16 cellular contexts compared by ENCODE assay signal in genomic region chr16:1159325-1159972, GRCh38. TPM values are rescaled to one million over a fixed set of nuclear protein-coding genes. Genes with fewer than 3 reads are reported as not detected.
A peak's percentile ranks its signal among the peaks of the same experiment; 100 is the strongest.
DNase-seq lines count a peak whose midpoint lies in the region; ATAC-seq and TF ChIP-seq lines count a peak whose summit lies in the region.
"Had no signal": no experiment of that assay in that cellular context is flagged by ENCODE, and none has a peak within 500 bp of the region (broad histone marks: within the 10 kb centered on the region; RNA-seq: fewer than 3 reads in every experiment).

No MANE protein-coding gene starts in this region.

- peak overlapping the region; percentile 81 for H3K4me2 ChIP-seq in BLaER1
- H3K4me2 ChIP-seq: neural progenitor cell had no signal

- peaks cover 22% of the 10 kb centered on the region for H3K27me3 Mint-ChIP-seq in activated T-cell treated with anti-CD3 and anti-CD28 coated beads, Interleukin-2, amount 50 U/mL, for 4 hours (ENCODE audit: low read depth)

- no peaks in the 10 kb centered on the region for H3K9me3 Mint-ChIP-seq in activated T-cell treated with anti-CD3 and anti-CD28 coated beads, Interleukin-2, amount 50 U/mL, for 4 hours
- H3K9me3 Mint-ChIP-seq: activated naive CD8-positive, alpha-beta T cell treated with anti-CD3 and anti-CD28 coated beads, Interleukin-2, amount 50 U/mL, for 24 hours; neural progenitor cell; T-helper 1 cell treated with Interleukin-12 subunit alpha and Interleukin-12 subunit beta and Interleukin-4 antibody, amounts not matched to agents 30 μg/mL and 1 μg/mL, for 36 hours had no signal

- no peak for TF ChIP-seq CTCF in HEK293 (tag by site-specific recombination; IDR thresholded peaks at IDR 0.05)
- no peak for TF ChIP-seq CTCF in esophagus squamous epithelium (IDR thresholded peaks at IDR 0.05)
- TF ChIP-seq CTCF in psoas muscle (IDR thresholded peaks at IDR 0.05) = no peak

- peaks cover 1% of the 10 kb centered on the region for H3K4me1 Mint-ChIP-seq in activated T-cell treated with anti-CD3 and anti-CD28 coated beads, Interleukin-2, amount 50 U/mL, for 4 hours (ENCODE audit: low read depth)
- H3K4me1 Mint-ChIP-seq: activated CD4-positive, alpha-beta T cell treated with anti-CD3 and anti-CD28 coated beads for 36 hours; activated naive CD8-positive, alpha-beta T cell treated with anti-CD3 and anti-CD28 coated beads, Interleukin-2, amount 50 U/mL, for 24 hours had no signal

- no peak overlapping the region for H3K9ac ChIP-seq in BLaER1
- H3K9ac ChIP-seq: neural progenitor cell had no signal

- peak overlapping the region; percentile 6; the same call in 1 of the 2 replicates for H3K27ac ChIP-seq in BLaER1
- H3K27ac ChIP-seq in HEK293 (ENCODE audit: extremely low read depth, low read depth, low read length) = no peak overlapping the region
- H3K27ac ChIP-seq in esophagus squamous epithelium = peak overlapping the region; percentile 59 to 88 (median 82)
- H3K27ac ChIP-seq in psoas muscle = no peak overlapping the region
- H3K27ac ChIP-seq: neural progenitor cell had no signal

- H3K36me3 ChIP-seq in BLaER1 = peaks cover 12% of the 10 kb centered on the region; the same call in 1 of the 2 replicates
- no peaks in the 10 kb centered on the region for H3K36me3 ChIP-seq in HEK293 (ENCODE audit: control insufficient read depth in 2 of 2, insufficient read depth in 1 of 2, low read length in 2 of 2)
- no peaks in the 10 kb centered on the region for H3K36me3 ChIP-seq in esophagus squamous epithelium
- H3K36me3 ChIP-seq in psoas muscle (ENCODE audit: insufficient read depth in 1 of 2, low read depth in 1 of 2) = no peaks in the 10 kb centered on the region
- H3K36me3 ChIP-seq: neural progenitor cell, Peyer's patch had no signal

- WGBS in esophagus squamous epithelium, 2 donors = 46 to 71% methylated on average over 10 to 12 of the region's 28 CpGs
- 21 to 42% (median 29%) methylated on average over 22 to 28 of the region's 28 CpGs for WGBS in psoas muscle, 3 donors

- intact Hi-C loops in esophagus squamous epithelium (cut with DNase I) = no loop called here
- intact Hi-C loops in psoas muscle (cut with DNase I) = no loop called here

- peaks cover 80% of the 10 kb centered on the region for H3K4me1 ChIP-seq in BLaER1
- no peaks in the 10 kb centered on the region for H3K4me1 ChIP-seq in HEK293 (ENCODE audit: control insufficient read depth, insufficient read depth, low read length)
- peaks cover 16 to 70% (median 23%) of the 10 kb centered on the region in 3 donors for H3K4me1 ChIP-seq in esophagus squamous epithelium
- peaks cover 11% of the 10 kb centered on the region for H3K4me1 ChIP-seq in psoas muscle

- no peak for TF ChIP-seq POLR2A in esophagus squamous epithelium (IDR thresholded peaks at IDR 0.05)

- ATAC-seq in psoas muscle (peak in 1 of 4 donors; percentile 8), HG03025 (IDR thresholded peaks at IDR 0.05; ENCODE audit: low FRiP score, unreplicated experiment) (no peak)
- ATAC-seq in activated T-cell treated with anti-CD3 and anti-CD28 coated beads, Interleukin-2, amount 50 U/mL, for 4 hours = no peak
- ATAC-seq: activated CD4-positive, alpha-beta T cell treated with anti-CD3 and anti-CD28 coated beads for 36 hours; activated naive CD8-positive, alpha-beta T cell treated with anti-CD3 and anti-CD28 coated beads, Interleukin-2, amount 50 U/mL, for 24 hours; GM12878 had no signal

- POLR2A ChIA-PET in HEK293 (lab: Yijun Ruan, JAX) = interaction anchor here (0.5 kb wide), 1 partner anchor 22 kb away, joined by 4 read pairs; no protein-coding TSS in a partner anchor

- no peaks in the 10 kb centered on the region for H3K36me3 Mint-ChIP-seq in activated T-cell treated with anti-CD3 and anti-CD28 coated beads, Interleukin-2, amount 50 U/mL, for 4 hours (ENCODE audit: insufficient read depth)
- H3K36me3 Mint-ChIP-seq: neural progenitor cell had no signal

- H3K4me3 ChIP-seq in BLaER1 (no peak overlapping the region), HEK293 (ENCODE audit: low read depth, low read length) (no peak overlapping the region), esophagus squamous epithelium (peak overlapping the region in 1 of 4 donors; percentile 31), psoas muscle (peak overlapping the region; percentile 1)
- H3K4me3 ChIP-seq: GM12878, neural progenitor cell, Peyer's patch had no signal

- CTCF ChIA-PET in HEK293 (lab: Yijun Ruan, JAX) = no interaction called here

- no peak overlapping the region for H3K4me3 Mint-ChIP-seq in activated T-cell treated with anti-CD3 and anti-CD28 coated beads, Interleukin-2, amount 50 U/mL, for 4 hours
- H3K4me3 Mint-ChIP-seq: activated CD4-positive, alpha-beta T cell treated with anti-CD3 and anti-CD28 coated beads for 36 hours; activated naive CD8-positive, alpha-beta T cell treated with anti-CD3 and anti-CD28 coated beads, Interleukin-2, amount 50 U/mL, for 24 hours; B cell; neural progenitor cell; T-helper 1 cell treated with Interleukin-12 subunit alpha and Interleukin-12 subunit beta and Interleukin-4 antibody, amounts not matched to agents 30 μg/mL and 1 μg/mL, for 36 hours had no signal

- DNase-seq in esophagus squamous epithelium (lab: John Stamatoyannopoulos, UW) (no peak), psoas muscle (no peak), OCI-M2 (lab: John Stamatoyannopoulos, UW; ENCODE audit: unreplicated experiment) (no peak), COR-L47 (lab: John Stamatoyannopoulos, UW) (no peak)
- DNase-seq in activated T-cell treated with anti-CD3 and anti-CD28 coated beads, Interleukin-2, amount 50 U/mL, for 4 hours = no peak
- DNase-seq: activated CD4-positive, alpha-beta T cell treated with anti-CD3 and anti-CD28 coated beads for 36 hours; activated naive CD8-positive, alpha-beta T cell treated with anti-CD3 and anti-CD28 coated beads, Interleukin-2, amount 50 U/mL, for 24 hours; NCI-H2227 treated with DMSO at 0.1 percent for 48 hours; Peyer's patch had no signal

- H4K20me1 ChIP-seq in BLaER1 = peaks cover 100% of the 10 kb centered on the region

- H3K27me3 ChIP-seq in BLaER1 (peaks cover 40% of the 10 kb centered on the region), esophagus squamous epithelium (peaks cover 7 to 96% (median 14%) of the 10 kb centered on the region in 4 donors), psoas muscle (ENCODE audit: insufficient read depth in 3 of 3, low read length in 2 of 3) (peaks cover 0 to 87% (median 17%) of the 10 kb centered on the region in 3 donors)

- H3K9me3 ChIP-seq in BLaER1 (no peaks in the 10 kb centered on the region), HEK293 (ENCODE audit: control insufficient read depth, insufficient read depth, low read depth, low read length) (no peaks in the 10 kb centered on the region), esophagus squamous epithelium (no peaks in the 10 kb centered on the region), psoas muscle (no peaks in the 10 kb centered on the region)
- H3K9me3 ChIP-seq: Peyer's patch had no signal

TF ChIP-seq in HEK293, 187 proteins besides CTCF, POLR2A, EP300 and RAD21:
- TF ChIP-seq, protein P1, sequence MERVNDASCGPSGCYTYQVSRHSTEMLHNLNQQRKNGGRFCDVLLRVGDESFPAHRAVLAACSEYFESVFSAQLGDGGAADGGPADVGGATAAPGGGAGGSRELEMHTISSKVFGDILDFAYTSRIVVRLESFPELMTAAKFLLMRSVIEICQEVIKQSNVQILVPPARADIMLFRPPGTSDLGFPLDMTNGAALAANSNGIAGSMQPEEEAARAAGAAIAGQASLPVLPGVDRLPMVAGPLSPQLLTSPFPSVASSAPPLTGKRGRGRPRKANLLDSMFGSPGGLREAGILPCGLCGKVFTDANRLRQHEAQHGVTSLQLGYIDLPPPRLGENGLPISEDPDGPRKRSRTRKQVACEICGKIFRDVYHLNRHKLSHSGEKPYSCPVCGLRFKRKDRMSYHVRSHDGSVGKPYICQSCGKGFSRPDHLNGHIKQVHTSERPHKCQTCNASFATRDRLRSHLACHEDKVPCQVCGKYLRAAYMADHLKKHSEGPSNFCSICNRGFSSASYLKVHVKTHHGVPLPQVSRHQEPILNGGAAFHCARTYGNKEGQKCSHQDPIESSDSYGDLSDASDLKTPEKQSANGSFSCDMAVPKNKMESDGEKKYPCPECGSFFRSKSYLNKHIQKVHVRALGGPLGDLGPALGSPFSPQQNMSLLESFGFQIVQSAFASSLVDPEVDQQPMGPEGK (tag by site-specific recombination; IDR thresholded peaks at IDR 0.05) = 0 out of 2 replicates have a peak, but pooled peaks have one; percentile 27
- peak; percentile 46; the same call in 1 of the 2 replicates for TF ChIP-seq EGR2 (tag by site-specific recombination; IDR thresholded peaks at IDR 0.05; ENCODE audit: low read depth)
- no peak for TF ChIP-seq ZNF785 (tag by site-specific recombination; IDR thresholded peaks at IDR 0.05)
- TF ChIP-seq GLIS1 (tag by site-specific recombination; IDR thresholded peaks at IDR 0.05) = 0 out of 2 replicates have a peak, but pooled peaks have one; percentile 16
- TF ChIP-seq ZBTB8A (tag by site-specific recombination; IDR thresholded peaks at IDR 0.05) = peak; percentile 7; the same call in 1 of the 2 replicates
- TF ChIP-seq ZBTB20 (tag by site-specific recombination; IDR thresholded peaks at IDR 0.05) = peak; percentile 87
- no peak for TF ChIP-seq ZNF112 (tag by site-specific recombination; IDR thresholded peaks at IDR 0.05)
- peak; percentile 70 for TF ChIP-seq ZIC2 (tag by site-specific recombination; IDR thresholded peaks at IDR 0.05)
- peak; percentile 41; the same call in 1 of the 2 replicates for TF ChIP-seq ZNF24 (tag by site-specific recombination; IDR thresholded peaks at IDR 0.05)
- peak; percentile 26; the same call in 1 of the 2 replicates for TF ChIP-seq ZNF341 (tag by site-specific recombination; IDR thresholded peaks at IDR 0.05; ENCODE audit: low read depth)
- 0 out of 2 replicates have a peak, but pooled peaks have one; percentile 29 for TF ChIP-seq GLIS2 (tag by site-specific recombination; IDR thresholded peaks at IDR 0.05)
TF ChIP-seq in HEK293: peak in this region for 9.

RNA-seq across cellular contexts. Expression of gene CACNA1H, which starts 6.5 kb away (rescaled TPM):
- 10 to 100 TPM in 1 of 4 donors, 1 to 10 TPM in 3; 1.7 to 14.7 (median 5.6) TPM for total RNA-seq in esophagus squamous epithelium
- 1 to 10 TPM; 2.0 to 5.9 (median 3.0) TPM for total RNA-seq in psoas muscle
- 1 to 10 TPM; 1.8 to 2.3 (median 2.0) TPM for polyA plus RNA-seq in psoas muscle
- total RNA-seq in activated T-cell treated with anti-CD3 and anti-CD28 coated beads, Interleukin-2, amount 50 U/mL, for 4 hours = under 1 TPM; 0.34 to 0.51 (median 0.41) TPM

Comparison
In these comparisons a context has a peak if more than half of its experiments do, and no peak if none do; other contexts are left out.
1. H3K27ac ChIP-seq: peak in BLaER1 (single experiment) and esophagus squamous epithelium (4 of 4); none in HEK293 (single experiment) and psoas muscle (single experiment).